Comparison of ENCODE assay signal across 24 cellular contexts in the genomic region with DNA sequence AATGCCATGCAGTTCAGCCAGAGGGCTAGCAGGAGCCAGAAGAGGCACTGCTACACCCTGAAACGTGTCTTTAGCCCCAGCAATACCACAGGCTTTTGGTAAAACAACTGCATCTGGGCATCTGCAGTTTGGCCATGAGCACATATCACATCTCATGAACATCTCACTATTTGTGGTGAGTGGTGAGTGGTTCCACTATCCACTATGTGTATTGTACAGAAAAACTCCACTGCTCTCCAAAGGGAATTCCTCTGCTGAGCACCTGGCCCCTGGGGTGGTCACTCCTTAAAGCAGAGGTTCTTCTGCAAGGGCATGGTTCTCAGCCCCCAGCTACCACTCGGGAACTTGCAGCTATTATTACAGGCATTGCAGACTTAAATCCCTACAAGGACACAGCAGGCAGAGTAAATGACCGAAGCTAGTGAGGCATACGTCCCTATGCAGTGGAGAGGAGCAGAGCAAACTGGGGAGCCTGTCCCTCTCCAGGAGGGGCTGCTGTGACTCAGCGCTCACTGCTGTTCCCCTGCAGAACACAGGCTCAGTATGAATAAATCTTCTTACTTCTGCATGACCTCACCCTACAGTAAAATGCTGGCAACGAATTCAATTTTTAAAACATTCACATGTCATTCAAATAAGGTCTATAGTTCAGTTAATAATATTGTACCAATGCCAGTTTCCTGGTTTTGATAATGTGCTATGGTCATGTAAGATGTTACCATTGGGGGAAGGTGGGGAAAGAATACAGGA.
A peak's percentile ranks its signal among the peaks of the same experiment; 100 is the strongest.
DNase-seq lines count a peak whose midpoint lies in the region; ATAC-seq, FAIRE-seq and TF ChIP-seq lines count a peak whose summit lies in the region.
"Had no signal": no experiment of that assay in that cellular context is flagged by ENCODE, and none has a peak within 500 bp of the region (broad histone marks: within the 10 kb centered on the region; RNA-seq: fewer than 3 reads in every experiment).

No MANE protein-coding gene starts in this region.

- no peak for ATAC-seq in HG02571 (IDR thresholded peaks at IDR 0.05; ENCODE audit: unreplicated experiment)
- ATAC-seq: GM23338 had no signal

- TF ChIP-seq POLR2A in GM12892 (IDR thresholded peaks at IDR 0.05; ENCODE audit: low read depth, low read length), result no peak

- H2BK12ac ChIP-seq in trophoblast cell (ENCODE audit: low read length), result no peak overlapping the region

- H3K14ac ChIP-seq in trophoblast cell (ENCODE audit: low read length), result no peak overlapping the region

- no peak overlapping the region for H3K4me3 ChIP-seq in mesendoderm (ENCODE audit: low read length)
- no peak overlapping the region for H3K4me3 ChIP-seq in trophoblast cell (ENCODE audit: low read depth, low read length)
- no peak overlapping the region for H3K4me3 ChIP-seq in effector memory CD4-positive, alpha-beta T cell (ENCODE audit: insufficient read depth, low read depth, low read length, poor library complexity, severe bottlenecking)
- H3K4me3 ChIP-seq: BLaER1, GM23338 had no signal

- no peak overlapping the region for H4K91ac ChIP-seq in trophoblast cell (ENCODE audit: low read depth, low read length)

- no peak overlapping the region for H3K4me2 ChIP-seq in mesendoderm (ENCODE audit: low read length)
- no peak overlapping the region for H3K4me2 ChIP-seq in trophoblast cell (ENCODE audit: low read length)
- H3K4me2 ChIP-seq: BLaER1, GM23338 had no signal

- H3K4me1 ChIP-seq in mesendoderm (ENCODE audit: control insufficient read depth, low read depth, low read length) (no peaks in the 10 kb centered on the region), trophoblast cell (ENCODE audit: control insufficient read depth in 1 of 2, insufficient read depth in 2 of 2, low read length in 2 of 2) (no peaks in the 10 kb centered on the region)
- no peaks in the 10 kb centered on the region for H3K4me1 ChIP-seq in effector memory CD4-positive, alpha-beta T cell (ENCODE audit: control insufficient read depth, insufficient read depth, low read length, poor library complexity, severe bottlenecking)
- H3K4me1 ChIP-seq: BLaER1 had no signal

- no peak overlapping the region for H2BK5ac ChIP-seq in mesendoderm (ENCODE audit: low read length)
- no peak overlapping the region for H2BK5ac ChIP-seq in trophoblast cell (ENCODE audit: low read depth, low read length, poor library complexity)

- no peak overlapping the region for H3K56ac ChIP-seq in mesendoderm (ENCODE audit: low read length)

- H3K23ac ChIP-seq in mesendoderm (ENCODE audit: low read length), result no peak overlapping the region
- H3K23ac ChIP-seq in trophoblast cell (ENCODE audit: low read length), result no peak overlapping the region

- no peak overlapping the region for H2BK15ac ChIP-seq in mesendoderm (replicated peaks; ENCODE audit: low read depth)

- H2BK120ac ChIP-seq in mesendoderm (ENCODE audit: low read depth, low read length), result no peak overlapping the region
- H2BK120ac ChIP-seq in trophoblast cell (ENCODE audit: insufficient read depth, low read length, poor library complexity), result no peak overlapping the region

- H3K79me1 ChIP-seq in mesendoderm (ENCODE audit: low read length), result no peaks in the 10 kb centered on the region
- no peaks in the 10 kb centered on the region for H3K79me1 ChIP-seq in trophoblast cell (ENCODE audit: low read length)

- H3K79me2 ChIP-seq in mesendoderm (ENCODE audit: control insufficient read depth, insufficient read depth, low read length), result no peaks in the 10 kb centered on the region
- H3K79me2 ChIP-seq in trophoblast cell (ENCODE audit: control insufficient read depth, insufficient read depth, low read length, poor library complexity), result no peaks in the 10 kb centered on the region

- no CpG with 5 or more reads among the region's 6 CpGs for WGBS in mesendoderm (ENCODE audit: extremely low coverage, insufficient coverage, low lambda C conversion rate)
- no CpG with 5 or more reads among the region's 6 CpGs for WGBS in trophoblast cell (ENCODE audit: extremely low coverage, insufficient coverage, insufficient read length)

- no peak overlapping the region for H4K12ac ChIP-seq in trophoblast cell (ENCODE audit: low read depth, low read length)

- no peak overlapping the region for H2AFZ ChIP-seq in trophoblast cell (ENCODE audit: insufficient read depth, low read length, poor library complexity)
- H2AFZ ChIP-seq: GM23338 had no signal

- H3K36me3 ChIP-seq in mesendoderm (ENCODE audit: control insufficient read depth, insufficient read depth, low read length) (no peaks in the 10 kb centered on the region), trophoblast cell (ENCODE audit: control insufficient read depth in 1 of 2, insufficient read depth in 2 of 2, low read length in 2 of 2) (no peaks in the 10 kb centered on the region)
- no peaks in the 10 kb centered on the region for H3K36me3 ChIP-seq in effector memory CD4-positive, alpha-beta T cell (ENCODE audit: control insufficient read depth, insufficient read depth, low read length)
- H3K36me3 ChIP-seq: BLaER1 had no signal

- no peak overlapping the region for H3K9ac ChIP-seq in mesendoderm (ENCODE audit: low read length)
- H3K9ac ChIP-seq in trophoblast cell (ENCODE audit: low read length), result peak overlapping the region; percentile 46
- H3K9ac ChIP-seq: BLaER1 had no signal

- DNase-seq in astrocyte of the hippocampus (ENCODE audit: low read depth, low spot score) (peak; percentile 66), mesendoderm (peak; percentile 3), trophoblast cell (no peak), mesenteric fat pad (ENCODE audit: low spot score) (no peak), GM12892 (ENCODE audit: insufficient read length) (no peak)
- no peak for DNase-seq in effector memory CD4-positive, alpha-beta T cell
- DNase-seq: ACHN; CD4-positive, alpha-beta T cell; HCEC 1CT; KG1; NCI-H1694; NCI-H2081; NCI-H2171; NCI-H345; NCI-H524; NCI-H774; NK-92 treated with Interleukin-12 subunit alpha and Interleukin-12 subunit beta, amount 100 ng/mL, for 24 hours; SHP77 treated with DMSO at 0.1 percent for 48 hours had no signal

- FAIRE-seq in GM12892 (lab: Jason Lieb, UNC), result no peak
- FAIRE-seq: G401.6, HTR-8/SVneo had no signal

- no peak overlapping the region for H4K5ac ChIP-seq in mesendoderm (ENCODE audit: low read length)

- H4K8ac ChIP-seq in mesendoderm (ENCODE audit: low read depth, low read length), result no peak overlapping the region
- no peak overlapping the region for H4K8ac ChIP-seq in trophoblast cell (ENCODE audit: low read depth, low read length)

- no peaks in the 10 kb centered on the region for H3K9me3 ChIP-seq in trophoblast cell (ENCODE audit: insufficient read depth, low read depth, low read length)
- H3K9me3 ChIP-seq in effector memory CD4-positive, alpha-beta T cell (ENCODE audit: control insufficient read depth, low read length), result no peaks in the 10 kb centered on the region
- H3K9me3 ChIP-seq: BLaER1 had no signal

- H3K18ac ChIP-seq in mesendoderm (ENCODE audit: low read length) (no peak overlapping the region), trophoblast cell (ENCODE audit: low read length) (no peak overlapping the region)

- H3K4ac ChIP-seq in mesendoderm (ENCODE audit: low read depth, low read length), result no peak overlapping the region
- H3K4ac ChIP-seq in trophoblast cell (ENCODE audit: low read depth, low read length), result no peak overlapping the region

- H3K27me3 ChIP-seq in mesendoderm (ENCODE audit: insufficient read depth, low read length, poor library complexity) (no peaks in the 10 kb centered on the region), trophoblast cell (ENCODE audit: insufficient read depth, low read length) (no peaks in the 10 kb centered on the region)
- H3K27me3 ChIP-seq in effector memory CD4-positive, alpha-beta T cell (replicated peaks; ENCODE audit: control insufficient read depth, insufficient read depth, low read length, poor library complexity, severe bottlenecking), result no peaks in the 10 kb centered on the region
- H3K27me3 ChIP-seq: BLaER1 had no signal

- H2AK5ac ChIP-seq in mesendoderm (ENCODE audit: low read length), result no peak overlapping the region
- H2AK5ac ChIP-seq in trophoblast cell (ENCODE audit: low read length), result no peak overlapping the region

- no peak overlapping the region for H3K27ac ChIP-seq in mesendoderm (ENCODE audit: low read depth, low read length)
- no peak overlapping the region for H3K27ac ChIP-seq in trophoblast cell (ENCODE audit: low read depth, low read length)
- H3K27ac ChIP-seq in effector memory CD4-positive, alpha-beta T cell (ENCODE audit: insufficient read depth, low read length, poor library complexity, severe bottlenecking), result no peak overlapping the region
- H3K27ac ChIP-seq: BLaER1, RWPE1 had no signal

Comparison
In these comparisons a context has a peak if more than half of its experiments do, and no peak if none do; other contexts are left out.
1. DNase-seq: peak in astrocyte of the hippocampus (single experiment) and mesendoderm (single experiment); none in trophoblast cell (0 of 2), effector memory CD4-positive, alpha-beta T cell (0 of 3), mesenteric fat pad (single experiment) and GM12892 (single experiment).